In the genomic region with DNA sequence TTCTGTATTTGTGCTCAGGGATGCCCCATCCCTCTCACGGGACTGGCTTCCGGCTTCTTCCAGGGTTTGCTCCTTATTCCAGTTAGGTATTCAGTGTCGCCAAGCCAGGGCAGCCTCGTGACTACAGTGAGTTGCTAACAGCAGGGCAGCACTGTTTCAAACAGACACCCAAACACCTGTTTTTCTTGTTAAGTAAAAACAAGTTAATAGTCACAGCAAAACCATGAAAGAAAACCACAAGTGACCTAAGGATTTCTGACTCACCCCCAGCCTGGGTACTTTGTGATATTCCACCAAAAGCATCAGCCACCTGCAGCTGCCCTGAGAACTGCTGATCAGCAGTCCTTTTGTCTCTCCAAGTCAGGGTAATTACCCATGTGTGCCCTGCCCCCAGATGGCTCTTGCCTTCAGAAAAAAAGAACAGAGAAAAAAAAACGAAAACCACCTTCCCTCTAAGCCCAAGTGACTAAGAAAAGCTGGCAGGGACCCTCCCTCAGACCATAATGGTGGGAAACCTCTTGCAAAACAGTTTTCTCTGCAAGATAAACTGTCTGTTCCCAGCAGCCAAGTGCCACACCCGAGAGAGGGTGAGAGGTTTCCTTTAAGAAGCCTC, we compare ENCODE assay signal across 8 cellular contexts.
DNase-seq lines count a peak whose midpoint lies in the region; ATAC-seq and TF ChIP-seq lines count a peak whose summit lies in the region.

No MANE protein-coding gene starts in this region.

- H3K4me1 ChIP-seq in mucosa of rectum (ENCODE audit: control insufficient read depth in 2 of 2, insufficient read depth in 2 of 2, low read length in 2 of 2) (peaks cover 6% of the 10 kb centered on the region in 2 donors), tibial artery (peaks cover 0 to 19% (median 10%) of the 10 kb centered on the region in 4 donors), upper lobe of right lung (peaks cover 18% of the 10 kb centered on the region)

- DNase-seq in ELR (ENCODE audit: low read depth) (peak; percentile 82), HT-29 (ENCODE audit: low spot score) (peak; percentile 83), brain microvascular endothelial cell (peak; percentile 73), tibial artery (no peak), upper lobe of right lung (no peak)

- H3K27ac ChIP-seq in brain microvascular endothelial cell (no peak overlapping the region), mucosa of rectum (ENCODE audit: low read depth in 2 of 2, low read length in 2 of 2) (peak overlapping the region; percentile 42 to 72), tibial artery (no peak overlapping the region), upper lobe of right lung (no peak overlapping the region)

- H3K9ac ChIP-seq in mucosa of rectum (ENCODE audit: low read depth in 1 of 2, low read length in 2 of 2), result no peak overlapping the region

- H3K9me3 ChIP-seq in mucosa of rectum (ENCODE audit: control insufficient read depth in 2 of 2, low read length in 2 of 2) (no peaks in the 10 kb centered on the region), tibial artery (no peaks in the 10 kb centered on the region), upper lobe of right lung (no peaks in the 10 kb centered on the region)

- intact Hi-C loops in tibial artery (cut with DNase I; ENCODE audit: low total_unique reads), result loop anchor here (10.0 kb wide), 1 partner anchor 591 kb away; no protein-coding TSS in a partner anchor
- intact Hi-C loops in upper lobe of right lung (cut with DNase I), result no loop called here

- ATAC-seq in GM21576 (IDR thresholded peaks at IDR 0.05; ENCODE audit: unreplicated experiment), result peak; percentile 81
- ATAC-seq in upper lobe of right lung, result no peak

- no peak overlapping the region for H3K4me3 ChIP-seq in brain microvascular endothelial cell (ENCODE audit: low read depth, low read length)
- no peak overlapping the region for H3K4me3 ChIP-seq in mucosa of rectum (ENCODE audit: low read length in 2 of 2)
- no peak overlapping the region for H3K4me3 ChIP-seq in tibial artery
- H3K4me3 ChIP-seq in upper lobe of right lung, result no peak overlapping the region

- no peak for TF ChIP-seq CTCF in brain microvascular endothelial cell (IDR thresholded peaks at IDR 0.05; ENCODE audit: low read depth, low read length, missing control alignments)
- no peak for TF ChIP-seq CTCF in tibial artery (IDR thresholded peaks at IDR 0.05)
- no peak for TF ChIP-seq CTCF in upper lobe of right lung (IDR thresholded peaks at IDR 0.05)

- H3K27me3 ChIP-seq in brain microvascular endothelial cell (replicated peaks) (no peaks in the 10 kb centered on the region), mucosa of rectum (ENCODE audit: control insufficient read depth in 2 of 2, insufficient read depth in 2 of 2, low read length in 2 of 2) (no peaks in the 10 kb centered on the region), tibial artery (no peaks in the 10 kb centered on the region), upper lobe of right lung (no peaks in the 10 kb centered on the region)

- in situ Hi-C loops in brain microvascular endothelial cell (cut with HindIII; ENCODE audit: low pct_ligation_motif_present, low sequenced_read_pairs), result no loop called here

- peak; percentile 13; the same call in 1 of the 2 replicates for TF ChIP-seq POLR2A in Raji (IDR thresholded peaks at IDR 0.05; ENCODE audit: insufficient read depth, low read depth, low read length)

- H3K36me3 ChIP-seq in brain microvascular endothelial cell (replicated peaks) (no peaks in the 10 kb centered on the region), mucosa of rectum (ENCODE audit: control insufficient read depth in 2 of 2, insufficient read depth in 2 of 2, low read length in 2 of 2) (no peaks in the 10 kb centered on the region), tibial artery (no peaks in the 10 kb centered on the region), upper lobe of right lung (no peaks in the 10 kb centered on the region)

Comparison
In these comparisons a context has a peak if more than half of its experiments do, and no peak if none do; other contexts are left out.
1. DNase-seq: peak in ELR (single experiment), HT-29 (single experiment) and brain microvascular endothelial cell (single experiment); none in tibial artery (0 of 2) and upper lobe of right lung (single experiment).
2. H3K27ac ChIP-seq: peak in mucosa of rectum (2 of 2); none in brain microvascular endothelial cell (single experiment), tibial artery (0 of 2) and upper lobe of right lung (single experiment).